28 cellular contexts compared by ENCODE assay signal in the genomic region with DNA sequence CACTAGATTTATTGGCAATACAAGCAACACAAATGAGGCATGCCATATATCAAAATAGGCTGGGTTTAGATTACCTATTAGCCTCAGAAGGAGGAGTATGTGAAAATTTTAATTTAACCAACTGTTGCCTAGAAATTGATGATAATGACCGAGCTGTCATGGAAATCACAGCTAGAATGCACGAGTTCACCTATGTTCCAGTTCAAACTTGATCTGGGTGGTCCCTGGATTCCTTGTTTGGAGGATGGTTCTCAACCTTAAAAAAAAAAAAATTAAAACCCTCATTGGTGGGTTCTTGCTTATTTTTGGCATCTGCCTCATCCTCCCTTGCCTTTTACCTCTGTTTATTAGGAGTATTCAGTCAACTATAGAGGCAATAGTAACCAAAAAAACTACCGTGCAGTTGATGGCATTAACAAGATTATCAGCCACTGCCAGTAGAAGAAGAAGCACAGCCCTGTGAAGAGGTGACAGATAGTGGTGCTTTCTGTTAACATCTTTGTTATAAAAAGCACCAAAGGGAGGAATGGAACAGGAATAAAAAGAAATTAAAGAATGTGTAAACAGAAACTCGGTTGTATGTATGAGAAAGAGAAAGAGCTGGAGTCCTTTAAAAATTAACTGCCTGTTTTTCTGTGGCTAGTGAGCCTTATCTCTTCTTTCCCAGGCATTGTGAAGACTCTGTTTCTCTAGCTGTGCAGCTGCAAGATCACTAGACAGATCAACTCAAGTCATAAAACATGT.
"Had no signal": no experiment of that assay in that cellular context is flagged by ENCODE, and none has a peak within 500 bp of the region (broad histone marks: within the 10 kb centered on the region; RNA-seq: fewer than 3 reads in every experiment).

No MANE protein-coding gene starts in this region.

- H3K36me3 ChIP-seq: adrenal gland, colonic mucosa, gastroesophageal sphincter, lower lobe of right lung, right lobe of liver, transverse colon had no signal

- H3K36me3 Mint-ChIP-seq: activated naive CD8-positive, alpha-beta T cell treated with anti-CD3 and anti-CD28 coated beads for 36 hours; natural killer cell had no signal

- H3K9me3 Mint-ChIP-seq: activated naive CD4-positive, alpha-beta T cell treated with anti-CD3 and anti-CD28 coated beads for 36 hours; natural killer cell had no signal

- H3K27me3 Mint-ChIP-seq: activated naive CD8-positive, alpha-beta T cell treated with anti-CD3 and anti-CD28 coated beads for 36 hours had no signal

- H3K4me3 Mint-ChIP-seq: activated naive CD4-positive, alpha-beta T cell treated with anti-CD3 and anti-CD28 coated beads for 36 hours; activated naive CD8-positive, alpha-beta T cell treated with anti-CD3 and anti-CD28 coated beads for 36 hours; natural killer cell; T-helper 1 cell treated with Interleukin-12 subunit alpha and Interleukin-12 subunit beta and Interleukin-4 antibody, amounts not matched to agents 30 μg/mL and 1 μg/mL, for 36 hours had no signal

- H3K4me1 Mint-ChIP-seq: activated naive CD8-positive, alpha-beta T cell treated with anti-CD3 and anti-CD28 coated beads for 36 hours; natural killer cell had no signal

- H3K4me3 ChIP-seq: adrenal gland, body of pancreas, colonic mucosa, dorsolateral prefrontal cortex, gastroesophageal sphincter, lower lobe of right lung, right lobe of liver, testis, transverse colon had no signal

- H3K27ac Mint-ChIP-seq: activated naive CD4-positive, alpha-beta T cell treated with anti-CD3 and anti-CD28 coated beads for 36 hours; activated naive CD8-positive, alpha-beta T cell treated with anti-CD3 and anti-CD28 coated beads for 36 hours; natural killer cell; T-helper 1 cell treated with Interleukin-12 subunit alpha and Interleukin-12 subunit beta and Interleukin-4 antibody, amounts not matched to agents 30 μg/mL and 1 μg/mL, for 36 hours had no signal

- H3K4me1 ChIP-seq: lower lobe of right lung, right lobe of liver, testis had no signal

- DNase-seq: activated CD4-positive, alpha-beta T cell treated with anti-CD3 and anti-CD28 coated beads for 4 hours; activated CD4-positive, alpha-beta T cell treated with anti-CD3 and anti-CD28 coated beads, Interleukin-2, amount 50 U/mL, for 4 hours; activated CD8-positive, alpha-beta memory T cell treated with anti-CD3 and anti-CD28 coated beads for 24 hours; activated effector memory CD4-positive, alpha-beta T cell treated with Interleukin-2 at 50 U/mL for 16 hours; activated naive CD4-positive, alpha-beta T cell treated with anti-CD3 and anti-CD28 coated beads for 36 hours; activated naive CD8-positive, alpha-beta T cell treated with anti-CD3 and anti-CD28 coated beads for 36 hours; adrenal gland; aorta; body of pancreas; cerebellar nuclear complex; colonic mucosa; dorsolateral prefrontal cortex; effector memory CD4-positive, alpha-beta T cell; head of caudate nucleus; lower lobe of right lung; mesenchymal stem cell; natural killer cell; posterior cingulate gyrus; right lobe of liver; stimulated activated CD4-positive, alpha-beta T cell treated with anti-CD3 and anti-CD28 coated beads, Interleukin-2, amount 100 ng/mL, for 48 hours; stimulated activated naive CD8-positive, alpha-beta T cell treated with anti-CD3 and anti-CD28 coated beads, Interleukin-15, Interleukin-2, amounts not matched to agents 100 U/mL and 50 U/mL, for 24 hours; T1000; testis; transverse colon had no signal

- H3K27ac ChIP-seq: adrenal gland, colonic mucosa, dorsolateral prefrontal cortex, gastroesophageal sphincter, lower lobe of right lung, right lobe of liver, testis, transverse colon, VCaP had no signal

- ATAC-seq: body of pancreas; gastroesophageal sphincter; left lobe of liver; lower lobe of right lung; natural killer cell; right lobe of liver; stimulated activated naive CD8-positive, alpha-beta T cell treated with anti-CD3 and anti-CD28 coated beads, Interleukin-15, Interleukin-2, amounts not matched to agents 100 U/mL and 50 U/mL, for 24 hours had no signal

- H3K9me3 ChIP-seq: adrenal gland, body of pancreas, colonic mucosa, gastroesophageal sphincter, lower lobe of right lung, right lobe of liver, testis, transverse colon had no signal

- H3K27me3 ChIP-seq: adrenal gland, body of pancreas, colonic mucosa, dorsolateral prefrontal cortex, gastroesophageal sphincter, right lobe of liver, testis, transverse colon had no signal
